In the genomic region with DNA sequence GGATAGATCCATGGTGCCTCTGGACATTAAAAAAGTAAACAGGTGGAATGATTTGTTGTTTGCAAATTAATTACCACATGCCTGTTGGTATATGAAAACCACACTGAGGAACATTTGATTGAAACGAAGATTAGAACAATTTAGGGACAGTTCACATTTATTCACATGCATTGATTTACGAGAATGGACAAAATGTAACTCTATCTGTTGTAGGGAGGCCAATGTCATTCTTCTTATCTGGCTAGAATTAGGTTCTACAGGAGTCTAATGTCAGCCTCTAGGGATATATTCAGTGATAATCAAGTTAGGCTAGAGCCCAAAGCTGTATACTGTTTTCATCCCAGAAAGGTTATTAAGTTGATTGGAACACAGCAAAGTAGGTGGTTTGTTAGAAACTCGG, we compare ENCODE assay signal across 30 cellular contexts.
DNase-seq lines count a peak whose midpoint lies in the region; ATAC-seq and TF ChIP-seq lines count a peak whose summit lies in the region.
"Had no signal": no experiment of that assay in that cellular context is flagged by ENCODE, and none has a peak within 500 bp of the region (broad histone marks: within the 10 kb centered on the region; RNA-seq: fewer than 3 reads in every experiment).

No MANE protein-coding gene starts in this region.

- no peak for TF ChIP-seq EP300 in gastroesophageal sphincter (IDR thresholded peaks at IDR 0.05)

- ATAC-seq in Right ventricle myocardium inferior (no peak), gastroesophageal sphincter (no peak), gastrocnemius medialis (no peak), aorta (ENCODE audit: low FRiP score) (peak; percentile 3), HG02763 (IDR thresholded peaks at IDR 0.05; ENCODE audit: unreplicated experiment) (no peak), GM19023 (IDR thresholded peaks at IDR 0.05; ENCODE audit: unreplicated experiment) (no peak), GM21737 (IDR thresholded peaks at IDR 0.05; ENCODE audit: unreplicated experiment) (no peak)
- ATAC-seq: CD8-positive, alpha-beta T cell; foreskin keratinocyte; left colon; stimulated activated effector memory CD8-positive, alpha-beta T cell treated with anti-CD3 and anti-CD28 coated beads, Interleukin-12 subunit alpha, Interleukin-12 subunit beta, amount 100 ng/mL, for 72 hours had no signal

- H3K27me3 ChIP-seq in left ventricle myocardium inferior (ENCODE audit: low read depth) (no peaks in the 10 kb centered on the region), gastroesophageal sphincter (no peaks in the 10 kb centered on the region), gastrocnemius medialis (no peaks in the 10 kb centered on the region), aorta (ENCODE audit: control insufficient read depth in 1 of 2, insufficient read depth in 2 of 2, low read length in 1 of 2) (no peaks in the 10 kb centered on the region)
- H3K27me3 ChIP-seq: foreskin keratinocyte, hepatocyte, suprapubic skin, vagina had no signal

- DNase-seq in left ventricle myocardium inferior, result no peak
- DNase-seq in Right ventricle myocardium inferior (ENCODE audit: missing footprints), result no peak
- no peak for DNase-seq in gastrocnemius medialis
- DNase-seq in aorta, result no peak
- DNase-seq: activated CD4-positive, alpha-beta T cell treated with anti-CD3 and anti-CD28 coated beads for 48 hours; activated gamma-delta T cell treated with Interleukin-2 at 50 U/mL for 16 hours; activated T-cell treated with anti-CD3 and anti-CD28 coated beads, Interleukin-2, amount 50 U/mL, for 24 hours; CD8-positive, alpha-beta T cell; DMS153; effector memory CD4-positive, alpha-beta T cell; foreskin keratinocyte; GM23248; left colon; mesendoderm; naive B cell; NCI-H1417 treated with DMSO at 0.1 percent for 48 hours; NCI-H446; occipital lobe; retina; stimulated activated CD4-positive, alpha-beta T cell treated with anti-CD3 and anti-CD28 coated beads, Interleukin-4, amount 100 ng/mL, for 24 hours; T-helper 9 cell had no signal

- intact Hi-C loops in left ventricle myocardium inferior (cut with micrococcal nuclease), result no loop called here
- intact Hi-C loops in Right ventricle myocardium inferior (cut with DNase I), result loop anchor here (5.0 kb wide), 1 partner anchor 55 kb away; no protein-coding TSS in a partner anchor
- intact Hi-C loops in gastrocnemius medialis (cut with DNase I; ENCODE audit: low total_unique reads), result no loop called here
- intact Hi-C loops in aorta (cut with DNase I), result no loop called here

- H3K36me3 ChIP-seq in left ventricle myocardium inferior, result peaks cover 76% of the 10 kb centered on the region
- H3K36me3 ChIP-seq in gastroesophageal sphincter, result peaks cover 3 to 93% of the 10 kb centered on the region in 2 donors
- no peaks in the 10 kb centered on the region for H3K36me3 ChIP-seq in gastrocnemius medialis
- H3K36me3 ChIP-seq in aorta (ENCODE audit: control insufficient read depth in 1 of 2, insufficient read depth in 2 of 2, low read length in 1 of 2), result peaks cover 3 to 14% of the 10 kb centered on the region in 2 donors

- H3K4me1 ChIP-seq in left ventricle myocardium inferior, result peaks cover 65% of the 10 kb centered on the region
- H3K4me1 ChIP-seq in gastroesophageal sphincter, result peaks cover 0 to 43% (median 6%) of the 10 kb centered on the region in 3 donors
- peaks cover 13 to 50% of the 10 kb centered on the region in 2 donors for H3K4me1 ChIP-seq in gastrocnemius medialis
- no peaks in the 10 kb centered on the region for H3K4me1 ChIP-seq in aorta (ENCODE audit: control insufficient read depth in 1 of 2, insufficient read depth in 2 of 2, low read length in 2 of 2)
- H3K4me1 ChIP-seq: foreskin keratinocyte, suprapubic skin, vagina had no signal

- H3K4me3 ChIP-seq in left ventricle myocardium inferior, result no peak overlapping the region
- no peak overlapping the region for H3K4me3 ChIP-seq in gastroesophageal sphincter
- no peak overlapping the region for H3K4me3 ChIP-seq in gastrocnemius medialis
- no peak overlapping the region for H3K4me3 ChIP-seq in aorta (ENCODE audit: low read length in 2 of 2)
- H3K4me3 ChIP-seq: GM23248, hepatocyte, suprapubic skin, vagina had no signal

- TF ChIP-seq CTCF in left ventricle myocardium inferior (IDR thresholded peaks at IDR 0.05; ENCODE audit: borderline replicate concordance) (no peak), gastroesophageal sphincter (IDR thresholded peaks at IDR 0.05) (no peak), gastrocnemius medialis (IDR thresholded peaks at IDR 0.05 in 4 of 5, conservative IDR thresholded peaks at IDR 0.05 in 1 of 5) (no peak)

- TF ChIP-seq POLR2A in gastroesophageal sphincter (IDR thresholded peaks at IDR 0.05) (no peak), gastrocnemius medialis (IDR thresholded peaks at IDR 0.05) (no peak)

- WGBS in gastroesophageal sphincter (ENCODE audit: low coverage in 1 of 2), 2 donors, result 73 to 75% methylated on average over 2 to 3 of the region's 3 CpGs
- WGBS in aorta, 2 donors, result 30% methylated on average over 3 of the region's 3 CpGs

- in situ Hi-C loops in gastrocnemius medialis (cut with MboI; ENCODE audit: low sequenced_read_pairs in 4 of 4), result no loop called here

- H3K9me3 ChIP-seq in left ventricle myocardium inferior (replicated peaks) (no peaks in the 10 kb centered on the region), gastroesophageal sphincter (no peaks in the 10 kb centered on the region), gastrocnemius medialis (no peaks in the 10 kb centered on the region), aorta (ENCODE audit: control insufficient read depth, low read length) (no peaks in the 10 kb centered on the region)
- H3K9me3 ChIP-seq: suprapubic skin, vagina had no signal

- peak overlapping the region; percentile 70 for H3K27ac ChIP-seq in left ventricle myocardium inferior (replicated peaks)
- H3K27ac ChIP-seq in gastroesophageal sphincter, result peak overlapping the region in 3 of 4 donors; percentile 69 to 75 (median 69)
- H3K27ac ChIP-seq in gastrocnemius medialis, result peak overlapping the region; percentile 22 to 67 (median 38)
- no peak overlapping the region for H3K27ac ChIP-seq in aorta (ENCODE audit: low read depth in 1 of 2, low read length in 2 of 2)
- H3K27ac ChIP-seq: foreskin keratinocyte, GM23248, hepatocyte, suprapubic skin, VCaP had no signal

Comparison
In these comparisons a context has a peak if more than half of its experiments do, and no peak if none do; other contexts are left out.
1. H3K27ac ChIP-seq: peak in left ventricle myocardium inferior (single experiment), gastroesophageal sphincter (3 of 4) and gastrocnemius medialis (4 of 4); none in aorta (0 of 2).